ENCODE assay signal across 15 cellular contexts in the genomic region with DNA sequence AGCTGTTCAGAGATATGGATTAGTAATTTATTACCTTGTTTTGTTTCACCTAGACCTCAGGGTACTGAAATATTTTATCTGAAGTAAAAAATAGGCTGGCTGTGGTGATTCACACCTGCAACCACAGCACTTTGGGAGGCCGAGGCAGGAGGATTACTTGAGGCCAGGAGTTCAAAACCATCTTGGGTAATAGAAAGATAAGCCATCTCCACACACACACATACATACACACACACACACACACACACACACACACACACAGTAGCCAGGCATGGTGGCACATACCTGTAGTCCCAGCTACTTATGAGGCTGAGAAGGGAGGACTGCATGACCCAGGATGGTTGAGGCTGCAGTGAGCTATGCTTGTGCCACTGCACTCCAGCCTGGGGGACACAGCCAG. TPM values are rescaled to one million over a fixed set of nuclear protein-coding genes. Genes with fewer than 3 reads are reported as not detected.
DNase-seq lines count a peak whose midpoint lies in the region; ATAC-seq lines count a peak whose summit lies in the region.
"Had no signal": no experiment of that assay in that cellular context is flagged by ENCODE, and none has a peak within 500 bp of the region (broad histone marks: within the 10 kb centered on the region; RNA-seq: fewer than 3 reads in every experiment).

No MANE protein-coding gene starts in this region.

- no peaks in the 10 kb centered on the region for H3K9me3 Mint-ChIP-seq in activated naive CD4-positive, alpha-beta T cell treated with anti-CD3 and anti-CD28 coated beads, Interleukin-2, amount 10 ng/mL, durations not matched to agents 7 days and 5 days
- no peaks in the 10 kb centered on the region for H3K9me3 Mint-ChIP-seq in dendritic cell treated with granulocyte-macrophage colony-stimulating factor and Interleukin-4, amounts not matched to agents 40 ng/mL and 50 ng/mL, for 4 days
- H3K9me3 Mint-ChIP-seq in stimulated activated memory B cell treated with anti-CD40 and anti-IgM and Interleukin-4, amounts not matched to agents 10 μg/mL and 1 μg/mL and 100 μg/mL, for 72 hours = no peaks in the 10 kb centered on the region
- H3K9me3 Mint-ChIP-seq: IgD-negative memory B cell had no signal

- peaks cover 17% of the 10 kb centered on the region for H3K36me3 Mint-ChIP-seq in activated naive CD4-positive, alpha-beta T cell treated with anti-CD3 and anti-CD28 coated beads, Interleukin-2, amount 10 ng/mL, durations not matched to agents 7 days and 5 days
- no peaks in the 10 kb centered on the region for H3K36me3 Mint-ChIP-seq in T-helper 17 cell (ENCODE audit: low read depth)
- no peaks in the 10 kb centered on the region for H3K36me3 Mint-ChIP-seq in dendritic cell treated with granulocyte-macrophage colony-stimulating factor and Interleukin-4, amounts not matched to agents 40 ng/mL and 50 ng/mL, for 4 days (ENCODE audit: low read depth)
- no peaks in the 10 kb centered on the region for H3K36me3 Mint-ChIP-seq in stimulated activated memory B cell treated with anti-CD40 and anti-IgM and Interleukin-4, amounts not matched to agents 10 μg/mL and 1 μg/mL and 100 μg/mL, for 72 hours
- H3K36me3 Mint-ChIP-seq: IgD-negative memory B cell had no signal

- H3K4me1 Mint-ChIP-seq in activated naive CD4-positive, alpha-beta T cell treated with anti-CD3 and anti-CD28 coated beads, Interleukin-2, amount 10 ng/mL, durations not matched to agents 7 days and 5 days = peaks cover 41% of the 10 kb centered on the region
- H3K4me1 Mint-ChIP-seq in T-helper 17 cell = peaks cover 31% of the 10 kb centered on the region
- peaks cover 34% of the 10 kb centered on the region for H3K4me1 Mint-ChIP-seq in dendritic cell treated with granulocyte-macrophage colony-stimulating factor and Interleukin-4, amounts not matched to agents 40 ng/mL and 50 ng/mL, for 4 days (ENCODE audit: low read depth)
- peaks cover 43% of the 10 kb centered on the region for H3K4me1 Mint-ChIP-seq in stimulated activated memory B cell treated with anti-CD40 and anti-IgM and Interleukin-4, amounts not matched to agents 10 μg/mL and 1 μg/mL and 100 μg/mL, for 72 hours

- peak overlapping the region; percentile 95 for H3K27ac Mint-ChIP-seq in activated naive CD4-positive, alpha-beta T cell treated with anti-CD3 and anti-CD28 coated beads, Interleukin-2, amount 10 ng/mL, durations not matched to agents 7 days and 5 days
- peak overlapping the region; percentile 99 for H3K27ac Mint-ChIP-seq in T-helper 17 cell
- H3K27ac Mint-ChIP-seq in dendritic cell treated with granulocyte-macrophage colony-stimulating factor and Interleukin-4, amounts not matched to agents 40 ng/mL and 50 ng/mL, for 4 days = peak overlapping the region; percentile 100
- peak overlapping the region; percentile 100 for H3K27ac Mint-ChIP-seq in stimulated activated memory B cell treated with anti-CD40 and anti-IgM and Interleukin-4, amounts not matched to agents 10 μg/mL and 1 μg/mL and 100 μg/mL, for 72 hours

- CTCF ChIA-PET in activated naive CD4-positive, alpha-beta T cell treated with anti-CD3 and anti-CD28 coated beads, Interleukin-2, amount 10 ng/mL, durations not matched to agents 7 days and 5 days (lab: Charles Lee) = interaction anchor here (1.0 to 4.5 kb wide), 5 partner anchors 17 to 44 kb away, joined by 3 to 47 read pairs (median 4); no protein-coding TSS in a partner anchor

- no peaks in the 10 kb centered on the region for H3K27me3 Mint-ChIP-seq in activated naive CD4-positive, alpha-beta T cell treated with anti-CD3 and anti-CD28 coated beads, Interleukin-2, amount 10 ng/mL, durations not matched to agents 7 days and 5 days
- H3K27me3 Mint-ChIP-seq in T-helper 17 cell = no peaks in the 10 kb centered on the region
- H3K27me3 Mint-ChIP-seq in dendritic cell treated with granulocyte-macrophage colony-stimulating factor and Interleukin-4, amounts not matched to agents 40 ng/mL and 50 ng/mL, for 4 days = no peaks in the 10 kb centered on the region
- no peaks in the 10 kb centered on the region for H3K27me3 Mint-ChIP-seq in stimulated activated memory B cell treated with anti-CD40 and anti-IgM and Interleukin-4, amounts not matched to agents 10 μg/mL and 1 μg/mL and 100 μg/mL, for 72 hours
- H3K27me3 Mint-ChIP-seq: IgD-negative memory B cell had no signal

- intact Hi-C loops in dendritic cell treated with granulocyte-macrophage colony-stimulating factor and Interleukin-4, amounts not matched to agents 40 ng/mL and 50 ng/mL, for 4 days (cut with micrococcal nuclease) = no loop called here

- DNase-seq in activated naive CD4-positive, alpha-beta T cell treated with anti-CD3 and anti-CD28 coated beads, Interleukin-2, amount 10 ng/mL, durations not matched to agents 7 days and 5 days = no peak
- DNase-seq in activated naive CD4-positive, alpha-beta T cell treated with anti-CD3 and anti-CD28 coated beads, Interleukin-2, amount 50 U/mL, for 16 hours = no peak
- DNase-seq in T-helper 17 cell = no peak
- no peak for DNase-seq in kidney glomerular epithelial cell (lab: John Stamatoyannopoulos, UW)
- DNase-seq: adrenal gland, NCI-H510A, PC-9 had no signal

- peak overlapping the region; percentile 94 for H3K4me3 Mint-ChIP-seq in activated naive CD4-positive, alpha-beta T cell treated with anti-CD3 and anti-CD28 coated beads, Interleukin-2, amount 10 ng/mL, durations not matched to agents 7 days and 5 days
- H3K4me3 Mint-ChIP-seq in T-helper 17 cell = peak overlapping the region; percentile 90
- H3K4me3 Mint-ChIP-seq in dendritic cell treated with granulocyte-macrophage colony-stimulating factor and Interleukin-4, amounts not matched to agents 40 ng/mL and 50 ng/mL, for 4 days = peak overlapping the region; percentile 71
- no peak overlapping the region for H3K4me3 Mint-ChIP-seq in stimulated activated memory B cell treated with anti-CD40 and anti-IgM and Interleukin-4, amounts not matched to agents 10 μg/mL and 1 μg/mL and 100 μg/mL, for 72 hours

- H3K9me3 ChIP-seq in T-helper 17 cell (ENCODE audit: control insufficient read depth, low read length, poor library complexity, severe bottlenecking) = no peaks in the 10 kb centered on the region
- H3K9me3 ChIP-seq: adrenal gland, mucosa of descending colon, prostate gland, upper lobe of left lung had no signal

- no peak for ATAC-seq in T-helper 17 cell
- ATAC-seq in stimulated activated memory B cell treated with anti-CD40 and anti-IgM and Interleukin-4, amounts not matched to agents 10 μg/mL and 1 μg/mL and 100 μg/mL, for 72 hours = no peak
- ATAC-seq in HG03025 (IDR thresholded peaks at IDR 0.05; ENCODE audit: low FRiP score, unreplicated experiment) = no peak
- ATAC-seq in HG03442 (IDR thresholded peaks at IDR 0.05; ENCODE audit: unreplicated experiment) = no peak
- ATAC-seq: mucosa of descending colon had no signal

RNA-seq across cellular contexts. Expression of gene ANXA2R, which starts 3.7 kb away (rescaled TPM):
- total RNA-seq in T-helper 17 cell = 10 to 100 TPM; 33.0 to 44.0 TPM
